ENCODE assay signal across 14 cellular contexts in the genomic region with DNA sequence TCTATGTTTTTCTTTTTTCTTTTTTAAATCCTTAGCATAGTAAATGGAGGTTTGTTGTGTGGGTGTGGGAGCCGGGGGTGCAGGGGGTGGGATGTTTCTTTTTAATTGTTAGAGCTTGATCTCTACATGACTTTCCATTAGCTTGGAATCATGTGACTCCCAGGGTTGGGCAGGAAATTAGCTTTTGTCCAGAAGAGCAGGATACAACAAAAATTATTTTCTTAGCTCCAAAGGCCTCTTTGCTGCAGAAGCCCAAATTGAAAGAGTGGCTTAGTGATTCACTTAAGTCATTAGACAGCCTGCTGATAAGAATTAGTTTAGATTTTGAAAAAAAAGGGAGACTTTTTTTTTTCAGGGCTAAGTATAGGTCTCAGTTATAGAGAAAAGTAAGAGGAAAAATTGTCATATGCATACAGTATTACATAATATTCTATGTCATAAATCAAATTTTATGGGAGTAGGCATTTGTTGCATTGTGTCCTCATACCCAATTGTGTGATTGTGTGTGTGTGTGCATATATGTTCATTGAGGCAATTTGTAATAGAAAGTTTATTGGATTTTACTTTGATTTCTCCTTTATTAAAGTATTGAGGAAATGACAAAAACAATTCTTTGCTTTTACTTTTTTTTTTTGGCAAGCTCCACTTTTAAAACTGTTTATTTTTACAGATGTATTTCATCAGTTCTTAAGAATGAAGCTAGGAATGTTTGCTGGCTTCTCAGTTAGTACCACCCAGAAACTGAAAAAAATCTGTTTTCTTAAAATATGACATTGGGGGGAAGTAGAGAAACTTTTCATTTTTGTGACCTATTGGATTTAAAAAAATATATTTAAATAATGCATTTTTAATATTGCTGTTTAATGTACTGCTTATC. TPM values are rescaled to one million over a fixed set of nuclear protein-coding genes. Genes with fewer than 3 reads are reported as not detected.
DNase-seq lines count a peak whose midpoint lies in the region; ATAC-seq, FAIRE-seq and TF ChIP-seq lines count a peak whose summit lies in the region.
"Had no signal": no experiment of that assay in that cellular context is flagged by ENCODE, and none has a peak within 500 bp of the region (broad histone marks: within the 10 kb centered on the region; RNA-seq: fewer than 3 reads in every experiment).

No MANE protein-coding gene starts in this region.

- H3K9me2 ChIP-seq in SK-N-SH, result no peaks in the 10 kb centered on the region

- peaks cover 19% of the 10 kb centered on the region for H3K36me3 Mint-ChIP-seq in CD4-positive, alpha-beta T cell (ENCODE audit: low read depth)
- H3K36me3 Mint-ChIP-seq: activated naive CD8-positive, alpha-beta T cell treated with anti-CD3 and anti-CD28 coated beads, Interleukin-2, amount 10 ng/mL, durations not matched to agents 7 days and 5 days had no signal

- peaks cover 7% of the 10 kb centered on the region for H3K9me3 Mint-ChIP-seq in CD4-positive, alpha-beta T cell
- H3K9me3 Mint-ChIP-seq: activated CD4-positive, alpha-beta memory T cell treated with anti-CD3 and anti-CD28 coated beads, Interleukin-2, amount 10 ng/mL, durations not matched to agents 7 days and 5 days; activated naive CD8-positive, alpha-beta T cell treated with anti-CD3 and anti-CD28 coated beads, Interleukin-2, amount 10 ng/mL, durations not matched to agents 7 days and 5 days had no signal

- no peaks in the 10 kb centered on the region for H3K79me2 ChIP-seq in SK-N-SH (ENCODE audit: insufficient read depth)

- TF ChIP-seq RAD21 in SK-N-SH (IDR thresholded peaks at IDR 0.05; ENCODE audit: low read length), result no peak

- H3K27ac Mint-ChIP-seq in CD4-positive, alpha-beta T cell, result no peak overlapping the region
- H3K27ac Mint-ChIP-seq: activated CD4-positive, alpha-beta memory T cell treated with anti-CD3 and anti-CD28 coated beads, Interleukin-2, amount 10 ng/mL, durations not matched to agents 7 days and 5 days; stimulated activated naive CD8-positive, alpha-beta T cell treated with anti-CD3 and anti-CD28 coated beads, Interleukin-15, Interleukin-2, amounts not matched to agents 100 ng/mL and 50 ng/mL, for 24 hours had no signal

- peak; percentile 34 for FAIRE-seq in pancreas (lab: Jason Lieb, UNC)

- H4K20me1 ChIP-seq in SK-N-SH (ENCODE audit: insufficient read depth), result no peaks in the 10 kb centered on the region

- ATAC-seq in pancreas, result no peak
- ATAC-seq in CD4-positive, alpha-beta T cell (ENCODE audit: poor library complexity), result no peak
- no peak for ATAC-seq in HG03280 (IDR thresholded peaks at IDR 0.05; ENCODE audit: unreplicated experiment)
- ATAC-seq: foreskin keratinocyte had no signal

- no peak for TF ChIP-seq CTCF in SK-N-SH (IDR thresholded peaks at IDR 0.05)
- no peak for TF ChIP-seq CTCF in pancreas (IDR thresholded peaks at IDR 0.05)
- no peak for TF ChIP-seq CTCF in CD4-positive, alpha-beta T cell (IDR thresholded peaks at IDR 0.05)

- H3K27me3 Mint-ChIP-seq in CD4-positive, alpha-beta T cell, result no peaks in the 10 kb centered on the region
- H3K27me3 Mint-ChIP-seq: activated CD4-positive, alpha-beta memory T cell treated with anti-CD3 and anti-CD28 coated beads, Interleukin-2, amount 10 ng/mL, durations not matched to agents 7 days and 5 days; activated naive CD8-positive, alpha-beta T cell treated with anti-CD3 and anti-CD28 coated beads, Interleukin-2, amount 10 ng/mL, durations not matched to agents 7 days and 5 days; stimulated activated naive CD8-positive, alpha-beta T cell treated with anti-CD3 and anti-CD28 coated beads, Interleukin-15, Interleukin-2, amounts not matched to agents 100 ng/mL and 50 ng/mL, for 24 hours had no signal

- peak overlapping the region; percentile 53; the same call in 1 of the 2 replicates for H3K4me2 ChIP-seq in SK-N-SH

- no peak overlapping the region for H3K4me3 Mint-ChIP-seq in CD4-positive, alpha-beta T cell
- H3K4me3 Mint-ChIP-seq: activated CD4-positive, alpha-beta memory T cell treated with anti-CD3 and anti-CD28 coated beads, Interleukin-2, amount 10 ng/mL, durations not matched to agents 7 days and 5 days; activated naive CD8-positive, alpha-beta T cell treated with anti-CD3 and anti-CD28 coated beads, Interleukin-2, amount 10 ng/mL, durations not matched to agents 7 days and 5 days; stimulated activated naive CD8-positive, alpha-beta T cell treated with anti-CD3 and anti-CD28 coated beads, Interleukin-15, Interleukin-2, amounts not matched to agents 100 ng/mL and 50 ng/mL, for 24 hours had no signal

- CTCF ChIA-PET in SK-N-SH (lab: Yijun Ruan, JAX), result interaction anchor here (0.6 to 2.0 kb wide), 5 partner anchors 29 to 496 kb away, joined by 3 to 9 read pairs (median 3); no protein-coding TSS in a partner anchor
- CTCF ChIA-PET in CD4-positive, alpha-beta T cell (lab: Charles Lee), result no interaction called here

- no peak overlapping the region; the same call in 1 of the 2 replicates for H3K9ac ChIP-seq in SK-N-SH

- H3K4me1 ChIP-seq in SK-N-SH (ENCODE audit: control insufficient read depth in 1 of 2, insufficient read depth in 2 of 2, low read depth in 1 of 2, low read length in 1 of 2) (peaks cover 15 to 23% of the 10 kb centered on the region in 2 experiments), pancreas (peaks cover 0 to 3% (median 0%) of the 10 kb centered on the region in 3 donors)
- H3K4me1 ChIP-seq: foreskin keratinocyte had no signal

- POLR2A ChIA-PET in SK-N-SH (lab: Yijun Ruan, JAX), result no interaction called here
- POLR2A ChIA-PET in CD4-positive, alpha-beta T cell (lab: Charles Lee), result no interaction called here

- intact Hi-C loops in pancreas (cut with DNase I), result no loop called here
- intact Hi-C loops in CD4-positive, alpha-beta T cell (cut with DNase I, micrococcal nuclease), result loop anchor here in 1 of 2 experiments (10.0 kb wide), 1 partner anchor 496 kb away; no protein-coding TSS in a partner anchor

- TF ChIP-seq EP300 in SK-N-SH (IDR thresholded peaks at IDR 0.05; ENCODE audit: borderline replicate concordance in 1 of 2, low read depth in 1 of 2, low read length in 1 of 2), result no peak

- peak overlapping the region; percentile 52; the same call in 1 of the 2 replicates for H2AFZ ChIP-seq in SK-N-SH (ENCODE audit: low read depth)

- H3K36me3 ChIP-seq in SK-N-SH (replicated peaks in 1 of 2; ENCODE audit: control insufficient read depth in 1 of 2, insufficient read depth in 2 of 2, low read length in 1 of 2), result no peaks in the 10 kb centered on the region
- no peaks in the 10 kb centered on the region for H3K36me3 ChIP-seq in pancreas

- H3K27me3 ChIP-seq in SK-N-SH (ENCODE audit: insufficient read depth) (no peaks in the 10 kb centered on the region), pancreas (no peaks in the 10 kb centered on the region)
- H3K27me3 ChIP-seq in CD4-positive, alpha-beta T cell (ENCODE audit: control insufficient read depth, insufficient read depth, low read length), result no peaks in the 10 kb centered on the region
- H3K27me3 ChIP-seq: foreskin keratinocyte had no signal

- no peak overlapping the region for H3K4me3 ChIP-seq in SK-N-SH (ENCODE audit: low read depth in 2 of 2, low read length in 1 of 2)
- H3K4me3 ChIP-seq in pancreas, result no peak overlapping the region

- H3F3A ChIP-seq in SK-N-SH (replicated peaks; ENCODE audit: insufficient read depth), result peaks cover 5% of the 10 kb centered on the region

- peaks cover 5% of the 10 kb centered on the region for H3K4me1 Mint-ChIP-seq in CD4-positive, alpha-beta T cell (ENCODE audit: low read depth)
- H3K4me1 Mint-ChIP-seq: activated CD4-positive, alpha-beta memory T cell treated with anti-CD3 and anti-CD28 coated beads, Interleukin-2, amount 10 ng/mL, durations not matched to agents 7 days and 5 days had no signal

- H3K9me3 ChIP-seq in SK-N-SH (no peaks in the 10 kb centered on the region), pancreas (no peaks in the 10 kb centered on the region)
- H3K9me3 ChIP-seq in CD4-positive, alpha-beta T cell (ENCODE audit: control insufficient read depth, low read length), result no peaks in the 10 kb centered on the region

- WGBS in SK-N-SH (ENCODE audit: low lambda C conversion rate), result 50% methylated on average over 1 of the region's 1 CpG
- WGBS in pancreas, 2 donors, result 81 to 85% methylated on average over 1 of the region's 1 CpG

- H3K27ac ChIP-seq in SK-N-SH (ENCODE audit: low read depth in 2 of 2, low read length in 1 of 2) (peak overlapping the region; percentile 48 to 72), pancreas (no peak overlapping the region)
- no peak overlapping the region for H3K27ac ChIP-seq in CD4-positive, alpha-beta T cell (ENCODE audit: low read depth, low read length)
- H3K27ac ChIP-seq: foreskin keratinocyte had no signal

- DNase-seq in AG20443 (ENCODE audit: low spot score) (peak; percentile 45), SK-N-SH (peak; percentile 29), foreskin melanocyte (peak; percentile 33), pancreas (no peak), kidney glomerular epithelial cell (lab: John Stamatoyannopoulos, UW) (no peak)
- no peak for DNase-seq in CD4-positive, alpha-beta T cell
- no peak for DNase-seq in stimulated activated CD4-positive, alpha-beta T cell treated with anti-CD3 and anti-CD28 coated beads, Interleukin-12 subunit alpha, Interleukin-12 subunit beta, amount 100 ng/mL, for 4 hours
- DNase-seq: activated CD4-positive, alpha-beta memory T cell treated with anti-CD3 and anti-CD28 coated beads, Interleukin-2, amount 10 ng/mL, durations not matched to agents 7 days and 5 days; activated naive CD8-positive, alpha-beta T cell treated with anti-CD3 and anti-CD28 coated beads, Interleukin-2, amount 10 ng/mL, durations not matched to agents 7 days and 5 days; foreskin keratinocyte; Karpas-422 had no signal

TF ChIP-seq in SK-N-SH, 30 proteins besides CTCF, POLR2A, EP300 and RAD21 (continues in another document):
- TF ChIP-seq, protein P1, sequence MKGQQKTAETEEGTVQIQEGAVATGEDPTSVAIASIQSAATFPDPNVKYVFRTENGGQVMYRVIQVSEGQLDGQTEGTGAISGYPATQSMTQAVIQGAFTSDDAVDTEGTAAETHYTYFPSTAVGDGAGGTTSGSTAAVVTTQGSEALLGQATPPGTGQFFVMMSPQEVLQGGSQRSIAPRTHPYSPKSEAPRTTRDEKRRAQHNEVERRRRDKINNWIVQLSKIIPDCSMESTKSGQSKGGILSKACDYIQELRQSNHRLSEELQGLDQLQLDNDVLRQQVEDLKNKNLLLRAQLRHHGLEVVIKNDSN (IDR thresholded peaks at IDR 0.05; ENCODE audit: borderline replicate concordance, low read depth), result peak; percentile 18; the same call in 1 of the 2 replicates

RNA-seq across cellular contexts. Expression of a gene that starts 47.4 kb away (rescaled TPM):
- not detected in 2 replicates for polyA plus RNA-seq in SK-N-SH (2012; rRNA removed)
- not detected in 2 replicates for polyA plus RNA-seq in SK-N-SH (2012; cell fraction: cytosol; rRNA removed)
- 0.01 TPM in 1 of 2 replicates, not detected in the other for polyA plus RNA-seq in SK-N-SH (2012; cell fraction: nucleus; rRNA removed)
- total RNA-seq in pancreas, result under 1 TPM in 2 of 6 donors, not detected in 4; 0.06 to 0.09 TPM
- polyA plus RNA-seq in pancreas, result not detected
- not detected for total RNA-seq in CD4-positive, alpha-beta T cell
- total RNA-seq: activated CD4-positive, alpha-beta memory T cell treated with anti-CD3 and anti-CD28 coated beads, Interleukin-2, amount 10 ng/mL, durations not matched to agents 7 days and 5 days; activated naive CD8-positive, alpha-beta T cell treated with anti-CD3 and anti-CD28 coated beads, Interleukin-2, amount 10 ng/mL, durations not matched to agents 7 days and 5 days; foreskin keratinocyte; NCI-H460 had no signal
- polyA plus RNA-seq: foreskin keratinocyte had no signal

Comparison
In these comparisons a context has a peak if more than half of its experiments do, and no peak if none do; other contexts are left out.
1. DNase-seq: peak in AG20443 (single experiment), SK-N-SH (single experiment) and foreskin melanocyte (single experiment); none in pancreas (0 of 6), CD4-positive, alpha-beta T cell (0 of 10), stimulated activated CD4-positive, alpha-beta T cell treated with anti-CD3 and anti-CD28 coated beads, Interleukin-12 subunit alpha, Interleukin-12 subunit beta, amount 100 ng/mL, for 4 hours (single experiment) and kidney glomerular epithelial cell (single experiment).
2. H3K27ac ChIP-seq: peak in SK-N-SH (2 of 2); none in pancreas (0 of 4) and CD4-positive, alpha-beta T cell (single experiment).